ENCODE assay signal across 36 cellular contexts in genomic region chr1:46496505-46496904, GRCh38. TPM values are rescaled to one million over a fixed set of nuclear protein-coding genes. Genes with fewer than 3 reads are reported as not detected.
"Had no signal": no experiment of that assay in that cellular context is flagged by ENCODE, and none has a peak within 500 bp of the region (broad histone marks: within the 10 kb centered on the region; RNA-seq: fewer than 3 reads in every experiment).

No MANE protein-coding gene starts in this region.

- FAIRE-seq: astrocyte, colon, TTC549 had no signal

- H3K4me1 ChIP-seq: adrenal gland, body of pancreas, breast epithelium had no signal

- H3K9me3 ChIP-seq: adrenal gland, body of pancreas, breast epithelium had no signal

- H3K36me3 ChIP-seq: adrenal gland, brain microvascular endothelial cell, breast epithelium had no signal

- DNase-seq: activated B cell treated with CpG ODN at 0.5 μM for 24 hours; activated CD4-positive, alpha-beta memory T cell treated with anti-CD3 and anti-CD28 coated beads, Interleukin-2, amount 10 ng/mL, durations not matched to agents 7 days and 5 days; activated CD4-positive, alpha-beta T cell treated with anti-CD3 and anti-CD28 coated beads for 4 hours; activated CD4-positive, alpha-beta T cell treated with anti-CD3 and anti-CD28 coated beads, Interleukin-2, amount 10 ng/mL, durations not matched to agents 24 days and 14 days; activated CD4-positive, alpha-beta T cell treated with anti-CD3 and anti-CD28 coated beads, Interleukin-2, amount 50 U/mL, for 1 hour; activated CD4-positive, alpha-beta T cell treated with anti-CD3 and anti-CD28 coated beads, Interleukin-2, amount 50 U/mL, for 4 hours; activated CD4-positive, CD25-positive, alpha-beta regulatory T cell treated with anti-CD3 and anti-CD28 coated beads, Interleukin-2, amount 50 U/mL, for 72 hours; activated CD8-positive, alpha-beta memory T cell treated with anti-CD3 and anti-CD28 coated beads for 24 hours; activated CD8-positive, alpha-beta memory T cell treated with anti-CD3 and anti-CD28 coated beads, Interleukin-2, amount 10 ng/mL, durations not matched to agents 7 days and 5 days; activated CD8-positive, alpha-beta memory T cell treated with anti-CD3 and anti-CD28 coated beads, Interleukin-2, amount 50 U/mL, for 48 hours; activated CD8-positive, alpha-beta T cell treated with anti-CD3 and anti-CD28 coated beads, Interleukin-2, amount 10 ng/mL, durations not matched to agents 7 days and 5 days; activated effector memory CD4-positive, alpha-beta T cell treated with Interleukin-2 at 50 U/mL for 16 hours; activated gamma-delta T cell treated with Interleukin-2 at 50 U/mL for 16 hours; activated naive CD4-positive, alpha-beta T cell; activated naive CD4-positive, alpha-beta T cell treated with anti-CD3 and anti-CD28 coated beads for 36 hours; activated naive CD4-positive, alpha-beta T cell treated with anti-CD3 and anti-CD28 coated beads, Interleukin-2, amount 50 U/mL, for 16 hours; activated naive CD8-positive, alpha-beta T cell treated with anti-CD3 and anti-CD28 coated beads for 36 hours; activated T-cell treated with anti-CD3 and anti-CD28 coated beads, Interleukin-2, amount 50 U/mL, for 24 hours; activated T-cell treated with anti-CD3 and anti-CD28 coated beads, Interleukin-2, amount 50 U/mL, for 48 hours; adrenal gland; amniotic stem cell; body of pancreas; brain microvascular endothelial cell; central memory CD4-positive, alpha-beta T cell; T-helper 2 cell; T-helper 9 cell had no signal

- H3K4me3 ChIP-seq: adrenal gland, body of pancreas, breast epithelium had no signal

- H3K27ac ChIP-seq: adrenal gland, body of pancreas, brain microvascular endothelial cell, breast epithelium, VCaP had no signal

- ATAC-seq: activated CD8-positive, alpha-beta memory T cell treated with anti-CD3 and anti-CD28 coated beads, Interleukin-2, amount 10 ng/mL, durations not matched to agents 7 days and 5 days; activated CD8-positive, alpha-beta T cell treated with anti-CD3 and anti-CD28 coated beads, Interleukin-2, amount 10 ng/mL, durations not matched to agents 7 days and 5 days; activated naive CD4-positive, alpha-beta T cell treated with anti-CD3 and anti-CD28 coated beads, Interleukin-2, amount 50 U/mL, for 72 hours; body of pancreas had no signal

RNA-seq across cellular contexts. Expression of gene DMBX1, which starts 6.9 kb away (rescaled TPM):
- total RNA-seq: activated B cell treated with CpG ODN at 0.5 μM for 24 hours; activated naive CD4-positive, alpha-beta T cell treated with anti-CD3 and anti-CD28 coated beads for 36 hours; activated naive CD8-positive, alpha-beta T cell treated with anti-CD3 and anti-CD28 coated beads for 36 hours; activated T-helper 2 cell treated with anti-CD3 and anti-CD28 coated beads, Interferon-gamma antibody, Interleukin-2, Interleukin-4, amounts not matched to agents 10 μg/mL and 5 μg/mL and 100 μg/mL, durations not matched to agents 14 hours and 24 hours and 36 hours; aorta; body of pancreas; breast epithelium; cardiac septum had no signal

RNA-seq across cellular contexts. Expression of gene KNCN, which starts 54.9 kb away (rescaled TPM):
- total RNA-seq: activated B cell treated with CpG ODN at 0.5 μM for 24 hours; activated CD4-positive, alpha-beta memory T cell treated with anti-CD3 and anti-CD28 coated beads, Interleukin-2, amount 10 ng/mL, durations not matched to agents 7 days and 5 days; activated CD4-positive, alpha-beta T cell treated with anti-CD3 and anti-CD28 coated beads, Interleukin-2, amount 10 ng/mL, durations not matched to agents 24 days and 14 days; activated CD8-positive, alpha-beta memory T cell treated with anti-CD3 and anti-CD28 coated beads, Interleukin-2, amount 10 ng/mL, durations not matched to agents 7 days and 5 days; activated CD8-positive, alpha-beta T cell treated with anti-CD3 and anti-CD28 coated beads, Interleukin-2, amount 10 ng/mL, durations not matched to agents 7 days and 5 days; activated naive CD4-positive, alpha-beta T cell treated with anti-CD3 and anti-CD28 coated beads for 36 hours; activated naive CD4-positive, alpha-beta T cell treated with anti-CD3 and anti-CD28 coated beads, Interleukin-2, amount 50 U/mL, for 72 hours; activated naive CD8-positive, alpha-beta T cell treated with anti-CD3 and anti-CD28 coated beads for 36 hours; activated T-helper 2 cell treated with anti-CD3 and anti-CD28 coated beads, Interferon-gamma antibody, Interleukin-2, Interleukin-4, amounts not matched to agents 10 μg/mL and 5 μg/mL and 100 μg/mL, durations not matched to agents 14 hours and 24 hours and 36 hours; adrenal gland; aorta; astrocyte; body of pancreas; breast epithelium; cardiac septum; cerebellum had no signal
